In genomic region chr5:151651997-151652645, GRCh38 we compare ENCODE assay signal across 8 cellular contexts. TPM values are rescaled to one million over a fixed set of nuclear protein-coding genes. Genes with fewer than 3 reads are reported as not detected.
A peak's percentile ranks its signal among the peaks of the same experiment; 100 is the strongest.
DNase-seq lines count a peak whose midpoint lies in the region; ATAC-seq lines count a peak whose summit lies in the region.

No MANE protein-coding gene starts in this region.

- H4K5ac ChIP-seq in mesendoderm (ENCODE audit: low read length) = no peak overlapping the region

- no peak overlapping the region for H3K4me3 ChIP-seq in mesendoderm (ENCODE audit: low read length)

- no peaks in the 10 kb centered on the region for H3K27me3 ChIP-seq in mesendoderm (ENCODE audit: insufficient read depth, low read length, poor library complexity)

- H3K79me1 ChIP-seq in mesendoderm (ENCODE audit: low read length) = no peaks in the 10 kb centered on the region

- no CpG with 5 or more reads among the region's 6 CpGs for WGBS in mesendoderm (ENCODE audit: extremely low coverage, insufficient coverage, low lambda C conversion rate)

- H3K4ac ChIP-seq in mesendoderm (ENCODE audit: low read depth, low read length) = no peak overlapping the region

- no peaks in the 10 kb centered on the region for H3K36me3 ChIP-seq in mesendoderm (ENCODE audit: control insufficient read depth, insufficient read depth, low read length)

- H3K79me2 ChIP-seq in mesendoderm (ENCODE audit: control insufficient read depth, insufficient read depth, low read length) = no peaks in the 10 kb centered on the region

- H3K56ac ChIP-seq in mesendoderm (ENCODE audit: low read length) = no peak overlapping the region

- no peak overlapping the region for H2AK5ac ChIP-seq in mesendoderm (ENCODE audit: low read length)

- no peak overlapping the region for H3K23ac ChIP-seq in mesendoderm (ENCODE audit: low read length)

- H3K9ac ChIP-seq in mesendoderm (ENCODE audit: low read length) = no peak overlapping the region

- H3K27ac ChIP-seq in mesendoderm (ENCODE audit: low read depth, low read length) = no peak overlapping the region

- H2BK120ac ChIP-seq in mesendoderm (ENCODE audit: low read depth, low read length) = no peak overlapping the region

- no peak overlapping the region for H2BK5ac ChIP-seq in mesendoderm (ENCODE audit: low read length)

- no peak overlapping the region for H3K4me2 ChIP-seq in mesendoderm (ENCODE audit: low read length)

- peak; percentile 98 for ATAC-seq in GM19438 (IDR thresholded peaks at IDR 0.05; ENCODE audit: low read depth, unreplicated experiment)
- peak; percentile 96 for ATAC-seq in HG03460 (IDR thresholded peaks at IDR 0.05; ENCODE audit: unreplicated experiment)

- H3K18ac ChIP-seq in mesendoderm (ENCODE audit: low read length) = no peak overlapping the region

- H3K4me1 ChIP-seq in mesendoderm (ENCODE audit: control insufficient read depth, low read depth, low read length) = no peaks in the 10 kb centered on the region

- peak; percentile 72 for DNase-seq in COLO829 (ENCODE audit: low spot score)
- DNase-seq in NCI-H748 treated with DMSO at 0.1 percent for 48 hours (lab: John Stamatoyannopoulos, UW) = peak; percentile 39
- peak; percentile 78 to 82 for DNase-seq in activated CD4-positive, alpha-beta T cell treated with anti-CD3 and anti-CD28 coated beads, Interleukin-2, amount 50 U/mL, for 48 hours
- peak; percentile 61 for DNase-seq in effector CD4-positive, alpha-beta T cell
- DNase-seq in mesendoderm = peak; percentile 88
- DNase-seq in stimulated activated CD8-positive, alpha-beta memory T cell treated with anti-CD3 and anti-CD28 coated beads, Interleukin-4, amount 100 ng/mL, for 24 hours (ENCODE audit: low read depth) = peak; percentile 31

- no peak overlapping the region for H2BK15ac ChIP-seq in mesendoderm (replicated peaks; ENCODE audit: low read depth)

- H4K8ac ChIP-seq in mesendoderm (ENCODE audit: low read depth, low read length) = no peak overlapping the region

RNA-seq across cellular contexts. Expression of gene SPARC, which starts 34.6 kb away (rescaled TPM):
- polyA plus RNA-seq in mesendoderm (2013, experiment 1 of 2) = 371 TPM
- 377 TPM for polyA plus RNA-seq in mesendoderm (2013, experiment 2 of 2)

Comparison
In these comparisons a context has a peak if more than half of its experiments do, and no peak if none do; other contexts are left out.
1. DNase-seq: peak in every context shown above with its lines; median percentile 88 in mesendoderm; 80 in activated CD4-positive, alpha-beta T cell treated with anti-CD3 and anti-CD28 coated beads, Interleukin-2, amount 50 U/mL, for 48 hours; 72 in COLO829; 61 in effector CD4-positive, alpha-beta T cell; 39 in NCI-H748 treated with DMSO at 0.1 percent for 48 hours; 31 in stimulated activated CD8-positive, alpha-beta memory T cell treated with anti-CD3 and anti-CD28 coated beads, Interleukin-4, amount 100 ng/mL, for 24 hours.